In genomic region chr6:10963113-10963512, GRCh38 we compare ENCODE assay signal across 18 cellular contexts.
DNase-seq lines count a peak whose midpoint lies in the region; ATAC-seq and TF ChIP-seq lines count a peak whose summit lies in the region.
"Had no signal": no experiment of that assay in that cellular context is flagged by ENCODE, and none has a peak within 500 bp of the region (broad histone marks: within the 10 kb centered on the region; RNA-seq: fewer than 3 reads in every experiment).

No MANE protein-coding gene starts in this region.

- H3K4me2 ChIP-seq in Karpas-422 (ENCODE audit: low read depth, low read length, poor library complexity, severe bottlenecking) = no peak overlapping the region

- no peaks in the 10 kb centered on the region for H3K27me3 ChIP-seq in breast epithelium
- no peaks in the 10 kb centered on the region for H3K27me3 ChIP-seq in foreskin keratinocyte
- H3K27me3 ChIP-seq in testis = no peaks in the 10 kb centered on the region
- 0 out of 2 replicates have a peak, but pooled peaks cover 3% of the 10 kb centered on the region for H3K27me3 ChIP-seq in Karpas-422 (ENCODE audit: low read length)

- H3K4me3 ChIP-seq in breast epithelium = no peak overlapping the region
- no peak overlapping the region for H3K4me3 ChIP-seq in SK-N-MC
- no peak overlapping the region for H3K4me3 ChIP-seq in testis
- H3K4me3 ChIP-seq in Karpas-422 (ENCODE audit: low read length) = no peak overlapping the region

- H3K9me2 ChIP-seq in Karpas-422 (replicated peaks; ENCODE audit: insufficient read depth, low read length) = 0 out of 2 replicates have a peak, but pooled peaks cover 2% of the 10 kb centered on the region

- 77 to 91% methylated on average over 2 of the region's 2 CpGs for WGBS in testis, 2 donors

- no peak for TF ChIP-seq POLR2A in breast epithelium (IDR thresholded peaks at IDR 0.05)
- TF ChIP-seq POLR2A in testis (IDR thresholded peaks at IDR 0.05) = no peak

- TF ChIP-seq CTCF in MCF 10A (IDR thresholded peaks at IDR 0.05; ENCODE audit: unreplicated experiment) (no peak), breast epithelium (IDR thresholded peaks at IDR 0.05) (no peak), foreskin keratinocyte (conservative IDR thresholded peaks at IDR 0.05) (no peak), testis (IDR thresholded peaks at IDR 0.05) (no peak)

- H3K36me3 Mint-ChIP-seq in MCF 10A (ENCODE audit: insufficient read depth, unreplicated experiment) = no peaks in the 10 kb centered on the region

- H3K27ac Mint-ChIP-seq in MCF 10A (ENCODE audit: low read depth, unreplicated experiment) = peak overlapping the region; percentile 27
- H3K27ac Mint-ChIP-seq: H9 had no signal

- no TSS peak for BruUV-seq in MCF 10A (replicated peaks; lab: Mats Ljungman, UMichigan)

- no peak overlapping the region for H3K4me3 Mint-ChIP-seq in MCF 10A (ENCODE audit: unreplicated experiment)
- H3K4me3 Mint-ChIP-seq: H9 had no signal

- H3K4me1 ChIP-seq in breast epithelium (no peaks in the 10 kb centered on the region), foreskin keratinocyte (peaks cover 8% of the 10 kb centered on the region), testis (no peaks in the 10 kb centered on the region), Karpas-422 (ENCODE audit: low read length) (no peaks in the 10 kb centered on the region)

- H3K36me3 ChIP-seq in breast epithelium = no peaks in the 10 kb centered on the region
- H3K36me3 ChIP-seq in SK-N-MC (ENCODE audit: insufficient read depth, low read length) = no peaks in the 10 kb centered on the region
- H3K36me3 ChIP-seq in testis (ENCODE audit: low read depth, missing control alignments) = no peaks in the 10 kb centered on the region
- no peaks in the 10 kb centered on the region for H3K36me3 ChIP-seq in Karpas-422 (ENCODE audit: insufficient read depth, low read length)

- no peak overlapping the region for H3K27ac ChIP-seq in breast epithelium
- H3K27ac ChIP-seq in SK-N-MC = peak overlapping the region; percentile 17; the same call in 1 of the 2 replicates
- H3K27ac ChIP-seq in foreskin keratinocyte = peak overlapping the region; percentile 85
- H3K27ac ChIP-seq in testis = no peak overlapping the region
- no peak overlapping the region for H3K27ac ChIP-seq in Karpas-422 (ENCODE audit: low read length)
- H3K27ac ChIP-seq: 22Rv1 had no signal

- DNase-seq in MCF 10A (ENCODE audit: unreplicated experiment) (no peak), breast epithelium (ENCODE audit: low spot score in 2 of 2) (no peak), SK-N-MC (ENCODE audit: low read depth, low spot score) (no peak), foreskin keratinocyte (no peak), testis (no peak), Karpas-422 (no peak)
- DNase-seq in stimulated activated CD4-positive, alpha-beta T cell treated with anti-CD3 and anti-CD28 coated beads, Interleukin-15, amount 100 ng/mL, for 24 hours = no peak
- DNase-seq: C1 segment of cervical spinal cord, COR-L47, DMS53, H9, NCI-H1436 treated with DMSO at 0.1 percent for 48 hours, NCI-H2081, NCI-H2227 treated with DMSO at 0.1 percent for 48 hours, NCI-H526, T-helper 1 cell had no signal

- H3K9me3 Mint-ChIP-seq in MCF 10A (ENCODE audit: unreplicated experiment) = peaks cover 10% of the 10 kb centered on the region

- H2AFZ ChIP-seq in Karpas-422 (ENCODE audit: low read length) = no peak overlapping the region

- ATAC-seq in foreskin keratinocyte = no peak
- ATAC-seq in HG02970 (IDR thresholded peaks at IDR 0.05; ENCODE audit: low FRiP score, unreplicated experiment) = no peak

- H3K9ac ChIP-seq in SK-N-MC (ENCODE audit: insufficient read length) = no peak overlapping the region
- no peak overlapping the region for H3K9ac ChIP-seq in Karpas-422 (ENCODE audit: low read length)

- POLR2A ChIA-PET in MCF 10A (lab: Yijun Ruan, JAX) = interaction anchor here (1.8 kb wide), 1 partner anchor 28 kb away, joined by 6 read pairs; no protein-coding TSS in a partner anchor

- peaks cover 0 to 10% of the 10 kb centered on the region in 2 donors for H3K9me3 ChIP-seq in breast epithelium
- H3K9me3 ChIP-seq in SK-N-MC (ENCODE audit: low read depth, low read length) = no peaks in the 10 kb centered on the region; the same call in 1 of the 2 replicates
- H3K9me3 ChIP-seq in testis = no peaks in the 10 kb centered on the region
- peaks cover 9% of the 10 kb centered on the region; the same call in 1 of the 2 replicates for H3K9me3 ChIP-seq in Karpas-422 (ENCODE audit: low read length)

- no peaks in the 10 kb centered on the region for H3K79me2 ChIP-seq in Karpas-422 (ENCODE audit: low read length)

- H3K4me1 Mint-ChIP-seq in MCF 10A (ENCODE audit: insufficient read depth, unreplicated experiment) = peaks cover 6% of the 10 kb centered on the region

- intact Hi-C loops in MCF 10A (cut with micrococcal nuclease) = no loop called here
- intact Hi-C loops in breast epithelium (cut with DNase I; ENCODE audit: low total_unique reads) = no loop called here
- intact Hi-C loops in testis (cut with DNase I; ENCODE audit: low total_unique reads) = no loop called here

- H4K20me1 ChIP-seq in Karpas-422 (ENCODE audit: insufficient read depth, low read depth, low read length) = no peaks in the 10 kb centered on the region

- CTCF ChIA-PET in MCF 10A (lab: Yijun Ruan, JAX) = interaction anchor here (0.5 to 1.6 kb wide), 3 partner anchors 56 to 533 kb away, joined by 3 to 7 read pairs (median 7); no protein-coding TSS in a partner anchor

- H3K27me3 Mint-ChIP-seq in MCF 10A (ENCODE audit: insufficient read depth, unreplicated experiment) = no peaks in the 10 kb centered on the region

Comparison
In these comparisons a context has a peak if more than half of its experiments do, and no peak if none do; other contexts are left out.
1. H3K27ac ChIP-seq: peak in SK-N-MC (single experiment) and foreskin keratinocyte (single experiment); none in breast epithelium (0 of 2), testis (0 of 2) and Karpas-422 (single experiment).